9 cellular contexts compared by ENCODE assay signal in the genomic region with DNA sequence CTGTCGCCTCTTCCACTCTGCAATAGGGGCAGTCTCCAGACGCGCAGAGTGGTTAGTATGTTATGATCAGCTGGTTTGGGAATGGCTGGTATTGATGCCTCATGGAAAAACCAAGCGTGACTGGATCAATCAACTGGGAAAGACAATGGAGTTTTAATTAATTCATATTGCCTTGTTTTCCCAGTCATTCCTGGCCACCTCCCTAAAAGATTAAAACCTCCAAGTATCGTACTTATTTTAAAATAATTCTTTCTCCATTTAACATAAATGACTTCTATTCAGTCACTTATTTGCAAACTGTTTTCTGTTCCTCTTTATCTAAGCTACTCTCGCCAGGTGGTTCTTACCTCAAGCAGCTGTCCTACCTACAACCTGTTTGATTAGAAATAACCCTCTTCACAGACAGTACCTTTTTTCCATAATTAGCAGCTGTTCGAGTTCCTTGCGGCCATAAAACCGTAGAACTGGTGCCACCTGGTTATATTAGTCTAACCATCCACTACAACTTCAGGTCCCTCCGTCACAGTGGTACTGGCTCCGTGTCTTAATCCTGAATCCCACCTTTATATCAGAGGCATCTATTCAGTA. TPM values are rescaled to one million over a fixed set of nuclear protein-coding genes. Genes with fewer than 3 reads are reported as not detected.
DNase-seq lines count a peak whose midpoint lies in the region; ATAC-seq and TF ChIP-seq lines count a peak whose summit lies in the region.
"Had no signal": no experiment of that assay in that cellular context is flagged by ENCODE, and none has a peak within 500 bp of the region (broad histone marks: within the 10 kb centered on the region; RNA-seq: fewer than 3 reads in every experiment).

No MANE protein-coding gene starts in this region.

- no peak for DNase-seq in BJ (ENCODE audit: low read depth)
- DNase-seq in RWPE2 (ENCODE audit: low spot score): no peak
- DNase-seq in glutamatergic neuron: no peak
- DNase-seq in stimulated activated naive CD8-positive, alpha-beta T cell treated with anti-CD3 and anti-CD28 coated beads, Interleukin-15, Interleukin-2, amounts not matched to agents 100 U/mL and 50 U/mL, for 24 hours: no peak
- DNase-seq in activated gamma-delta T cell treated with Interleukin-2 at 50 U/mL for 16 hours: no peak
- DNase-seq in ACHN: no peak

- H3K27ac ChIP-seq in RWPE2 (ENCODE audit: poor library complexity, severe bottlenecking): peak overlapping the region; percentile 33

- ATAC-seq in GM18907 (IDR thresholded peaks at IDR 0.05; ENCODE audit: unreplicated experiment) (peak; percentile 74), HG03095 (IDR thresholded peaks at IDR 0.05; ENCODE audit: unreplicated experiment) (peak; percentile 54), RWPE2 (ENCODE audit: low read depth) (peak; percentile 52; the same call in 2 of the 3 replicates)
- peak; percentile 9 for ATAC-seq in stimulated activated naive CD8-positive, alpha-beta T cell treated with anti-CD3 and anti-CD28 coated beads, Interleukin-15, Interleukin-2, amounts not matched to agents 100 U/mL and 50 U/mL, for 24 hours

- H3K27me3 ChIP-seq in BJ (ENCODE audit: control insufficient read depth, insufficient read depth, low read length): no peaks in the 10 kb centered on the region
- no peaks in the 10 kb centered on the region for H3K27me3 ChIP-seq in RWPE2 (ENCODE audit: insufficient read depth, poor library complexity, severe bottlenecking)

- H3K27ac Mint-ChIP-seq in glutamatergic neuron (ENCODE audit: unreplicated experiment): peak overlapping the region; percentile 74

- H3K9me3 ChIP-seq in RWPE2 (ENCODE audit: severe bottlenecking): no peaks in the 10 kb centered on the region

- TF ChIP-seq CTCF in BJ (IDR thresholded peaks at IDR 0.05; ENCODE audit: insufficient read depth, low read depth, low read length): no peak
- TF ChIP-seq CTCF in RWPE2 (IDR thresholded peaks at IDR 0.05; ENCODE audit: poor library complexity, severe bottlenecking): no peak
- TF ChIP-seq CTCF in glutamatergic neuron (IDR thresholded peaks at IDR 0.05; ENCODE audit: partially characterized antibody, unreplicated experiment): no peak

- peak overlapping the region; percentile 97 for H3K4me3 Mint-ChIP-seq in glutamatergic neuron (ENCODE audit: unreplicated experiment)

- no peaks in the 10 kb centered on the region for H3K36me3 ChIP-seq in BJ (ENCODE audit: control insufficient read depth, insufficient read depth, low read length)
- peaks cover 24% of the 10 kb centered on the region for H3K36me3 ChIP-seq in RWPE2 (ENCODE audit: low read depth)

- H3K4me1 ChIP-seq in RWPE2 (ENCODE audit: insufficient read depth, poor library complexity, severe bottlenecking): peaks cover 11% of the 10 kb centered on the region

- peaks cover 5% of the 10 kb centered on the region for H3K9me3 Mint-ChIP-seq in glutamatergic neuron (ENCODE audit: unreplicated experiment)

- CTCF ChIA-PET in BJ (lab: Yijun Ruan, JAX): interaction anchor here (0.9 to 1.8 kb wide), 2 partner anchors 116 to 172 kb away, joined by 3 to 7 read pairs; no protein-coding TSS in a partner anchor

- H3K4me3 ChIP-seq in BJ (ENCODE audit: low read depth, low read length): peak overlapping the region; percentile 85
- peak overlapping the region; percentile 54 for H3K4me3 ChIP-seq in RWPE2 (ENCODE audit: severe bottlenecking)

- peaks cover 3% of the 10 kb centered on the region for H3K27me3 Mint-ChIP-seq in glutamatergic neuron (ENCODE audit: unreplicated experiment)

- H3K36me3 Mint-ChIP-seq in glutamatergic neuron (ENCODE audit: unreplicated experiment): no peaks in the 10 kb centered on the region

- H3K4me1 Mint-ChIP-seq in glutamatergic neuron (ENCODE audit: low read depth, unreplicated experiment): peaks cover 23% of the 10 kb centered on the region

- POLR2A ChIA-PET in BJ (lab: Charles Lee): no interaction called here

- in situ Hi-C loops in ACHN (cut with HindIII; ENCODE audit: low pct_ligation_motif_present, low pct_unique_long_range_greater_than_20kb, low sequenced_read_pairs): no loop called here

RNA-seq across cellular contexts. Expression of a gene that starts 0.9 kb away (rescaled TPM):
- 3.4 and 5.6 TPM in 2 replicates for polyA plus RNA-seq in BJ (2011; rRNA removed)
- 4.5 and 5.0 TPM in 2 replicates for polyA minus RNA-seq in BJ (2011; rRNA and poly(A)+ RNA removed)
- 7.0 TPM for total RNA-seq in glutamatergic neuron (ENCODE audit: unreplicated experiment)

RNA-seq across cellular contexts. Expression of a gene that starts 6.3 kb away (rescaled TPM):
- polyA plus RNA-seq in BJ (2011; rRNA removed): not detected in 2 replicates
- polyA minus RNA-seq in BJ (2011; rRNA and poly(A)+ RNA removed): not detected in 2 replicates
- not detected for total RNA-seq in glutamatergic neuron (ENCODE audit: unreplicated experiment)
- total RNA-seq: NCI-H460 had no signal

RNA-seq across cellular contexts. Expression of a gene that starts 34.8 kb away (rescaled TPM):
- polyA plus RNA-seq in BJ (2011; rRNA removed): 0.06 and 0.13 TPM in 2 replicates
- 2.9 and 3.9 TPM in 2 replicates for polyA minus RNA-seq in BJ (2011; rRNA and poly(A)+ RNA removed)
- 0.64 TPM for total RNA-seq in glutamatergic neuron (ENCODE audit: unreplicated experiment)

RNA-seq across cellular contexts. Expression of a gene that starts 50.7 kb away (rescaled TPM):
- not detected in 2 replicates for polyA plus RNA-seq in BJ (2011; rRNA removed)
- polyA minus RNA-seq in BJ (2011; rRNA and poly(A)+ RNA removed): not detected in 2 replicates
- total RNA-seq in glutamatergic neuron (ENCODE audit: unreplicated experiment): not detected
- total RNA-seq: NCI-H460 had no signal

Comparison
In these comparisons a context has a peak if more than half of its experiments do, and no peak if none do; other contexts are left out.
1. ATAC-seq: peak in every context shown above with its lines; median percentile 74 in GM18907; 54 in HG03095; 52 in RWPE2; 9 in stimulated activated naive CD8-positive, alpha-beta T cell treated with anti-CD3 and anti-CD28 coated beads, Interleukin-15, Interleukin-2, amounts not matched to agents 100 U/mL and 50 U/mL, for 24 hours.